Comparison of ENCODE assay signal across 8 cellular contexts in genomic region chr1:63592536-63593302, GRCh38. TPM values are rescaled to one million over a fixed set of nuclear protein-coding genes. Genes with fewer than 3 reads are reported as not detected.
DNase-seq lines count a peak whose midpoint lies in the region; ATAC-seq and TF ChIP-seq lines count a peak whose summit lies in the region.

No MANE protein-coding gene starts in this region.

- peaks cover 8% of the 10 kb centered on the region for H3K36me3 Mint-ChIP-seq in endodermal cell (ENCODE audit: low read depth)

- H3K4me1 ChIP-seq in OCI-LY7 (ENCODE audit: insufficient read depth, low read length, poor library complexity, severe bottlenecking) (peaks cover 11% of the 10 kb centered on the region), endodermal cell (ENCODE audit: control insufficient read depth, insufficient read depth, low read length) (peaks cover 8% of the 10 kb centered on the region)

- H3F3A ChIP-seq in neural cell (ENCODE audit: insufficient read depth, low read length, poor library complexity, severe bottlenecking): no peaks in the 10 kb centered on the region

- H3K9me2 ChIP-seq in OCI-LY7 (ENCODE audit: insufficient read depth, low read length): no peaks in the 10 kb centered on the region
- no peaks in the 10 kb centered on the region for H3K9me2 ChIP-seq in neural cell (ENCODE audit: insufficient read depth, low read length)

- H3K36me3 ChIP-seq in OCI-LY7 (ENCODE audit: insufficient read depth, low read length) (no peaks in the 10 kb centered on the region), endodermal cell (ENCODE audit: control insufficient read depth, insufficient read depth, low read length) (peaks cover 11% of the 10 kb centered on the region), neural cell (ENCODE audit: insufficient read depth, low read length) (no peaks in the 10 kb centered on the region)

- ATAC-seq in GM21723 (IDR thresholded peaks at IDR 0.05; ENCODE audit: unreplicated experiment) (no peak), HG03039 (IDR thresholded peaks at IDR 0.05; ENCODE audit: unreplicated experiment) (no peak)

- CTCF ChIA-PET in OCI-LY7 (lab: Charles Lee; ENCODE audit: unreplicated experiment): no interaction called here

- POLR2A ChIA-PET in OCI-LY7 (lab: Charles Lee): interaction anchor here (0.6 to 1.4 kb wide), 3 partner anchors 13 to 258 kb away, joined by 3 read pairs; no protein-coding TSS in a partner anchor

- BruUV-seq in OCI-LY7 (replicated peaks; lab: Mats Ljungman, UMichigan): no TSS peak

- H3K9ac ChIP-seq in endodermal cell (ENCODE audit: extremely low read depth, low read length, poor library complexity, severe bottlenecking) (peak overlapping the region; percentile 52), neural cell (ENCODE audit: low read length) (peak overlapping the region; percentile 62)

- WGBS in endodermal cell (ENCODE audit: insufficient coverage in 1 of 2, insufficient read length in 1 of 2), 2 experiments: 30 to 49% methylated on average over 12 to 18 of the region's 18 CpGs

- intact Hi-C loops in OCI-LY7 (cut with micrococcal nuclease; ENCODE audit: unreplicated experiment): loop anchor here (2.0 to 10.0 kb wide), 2 partner anchors 70 to 232 kb away; partner anchors contain the start of genes EFCAB7 and ITGB3BP

- H3K4me2 ChIP-seq in OCI-LY7 (ENCODE audit: low read length) (peak overlapping the region; percentile 88), neural cell (ENCODE audit: low read length) (peak overlapping the region; percentile 60)

- H3K27me3 ChIP-seq in endodermal cell (ENCODE audit: control insufficient read depth, insufficient read depth, low read length, poor library complexity, severe bottlenecking) (no peaks in the 10 kb centered on the region), neural cell (ENCODE audit: insufficient read depth, low read depth, low read length) (peaks cover 2% of the 10 kb centered on the region)

- peak overlapping the region; percentile 93 for H3K4me3 Mint-ChIP-seq in endodermal cell

- TF ChIP-seq RAD21 in neural cell (conservative IDR thresholded peaks at IDR 0.05): no peak

- H3K27ac Mint-ChIP-seq in endodermal cell: peak overlapping the region; percentile 95

- peak overlapping the region; percentile 94 for H3K4me3 ChIP-seq in OCI-LY7 (ENCODE audit: low read depth, low read length, poor library complexity, severe bottlenecking)
- H3K4me3 ChIP-seq in endodermal cell (ENCODE audit: low read length): peak overlapping the region; percentile 88
- H3K4me3 ChIP-seq in neural cell (ENCODE audit: low read length): peak overlapping the region; percentile 86

- DNase-seq in DMS153 treated with DMSO at 0.1 percent for 48 hours (lab: John Stamatoyannopoulos, UW; ENCODE audit: unreplicated experiment) (peak; percentile 10), DMS153 (lab: John Stamatoyannopoulos, UW) (no peak), OCI-LY7 (ENCODE audit: low spot score) (no peak), endodermal cell (no peak), NCI-H1930 (lab: John Stamatoyannopoulos, UW) (no peak)

- H2AFZ ChIP-seq in OCI-LY7 (ENCODE audit: low read length): peak overlapping the region; percentile 87
- peak overlapping the region; percentile 41 for H2AFZ ChIP-seq in neural cell (ENCODE audit: low read depth, low read length)

- no peaks in the 10 kb centered on the region for H4K20me1 ChIP-seq in OCI-LY7 (ENCODE audit: insufficient read depth, low read length)
- H4K20me1 ChIP-seq in neural cell (ENCODE audit: insufficient read depth): no peaks in the 10 kb centered on the region

- no peaks in the 10 kb centered on the region for H3K9me3 Mint-ChIP-seq in endodermal cell

- H3K79me2 ChIP-seq in OCI-LY7 (ENCODE audit: insufficient read depth, low read depth, low read length): peaks cover 10% of the 10 kb centered on the region; the same call in 1 of the 2 replicates
- no peaks in the 10 kb centered on the region for H3K79me2 ChIP-seq in neural cell (replicated peaks; ENCODE audit: insufficient read depth, low read length)

- peaks cover 49% of the 10 kb centered on the region for H3K4me1 Mint-ChIP-seq in endodermal cell

- TF ChIP-seq CTCF in OCI-LY7 (conservative IDR thresholded peaks at IDR 0.05; ENCODE audit: low read length) (no peak), endodermal cell (conservative IDR thresholded peaks at IDR 0.05) (no peak), neural cell (IDR thresholded peaks at IDR 0.05; ENCODE audit: poor library complexity, severe bottlenecking) (no peak)

- no peak for TF ChIP-seq EP300 in neural cell (conservative IDR thresholded peaks at IDR 0.05; ENCODE audit: poor library complexity, severe bottlenecking)

- H3K9me3 ChIP-seq in OCI-LY7 (ENCODE audit: low read length): no peaks in the 10 kb centered on the region
- no peaks in the 10 kb centered on the region for H3K9me3 ChIP-seq in endodermal cell (ENCODE audit: control insufficient read depth, low read length)
- no peaks in the 10 kb centered on the region for H3K9me3 ChIP-seq in neural cell (ENCODE audit: low read length)

- peak overlapping the region; percentile 76 for H3K27ac ChIP-seq in OCI-LY7 (ENCODE audit: low read depth, low read length, poor library complexity, severe bottlenecking)
- no peak overlapping the region for H3K27ac ChIP-seq in endodermal cell (ENCODE audit: low read depth, low read length)
- H3K27ac ChIP-seq in neural cell (ENCODE audit: low read length): no peak overlapping the region

- H3K27me3 Mint-ChIP-seq in endodermal cell (ENCODE audit: insufficient read depth): no peaks in the 10 kb centered on the region

TF ChIP-seq in neural cell, 6 proteins besides CTCF, POLR2A, EP300 and RAD21:
- no peak for TF ChIP-seq POLR2AphosphoS5 (IDR thresholded peaks at IDR 0.05)
- no peak for TF ChIP-seq EZH2 (IDR thresholded peaks at IDR 0.05; ENCODE audit: borderline replicate concordance, insufficient read depth, low read length, poor library complexity, severe bottlenecking)
- TF ChIP-seq MXI1 (conservative IDR thresholded peaks at IDR 0.05; ENCODE audit: poor library complexity, severe bottlenecking): no peak
- TF ChIP-seq REST (IDR thresholded peaks at IDR 0.05; ENCODE audit: borderline replicate concordance): no peak
- no peak for TF ChIP-seq SMC3 (conservative IDR thresholded peaks at IDR 0.05; ENCODE audit: poor library complexity)
- TF ChIP-seq TAF1 (IDR thresholded peaks at IDR 0.05; ENCODE audit: low read depth): no peak

RNA-seq across cellular contexts. Expression of gene PGM1, which starts 0.5 kb away (rescaled TPM):
- 39.2 and 43.2 TPM in 2 replicates for total RNA-seq in OCI-LY7 (2014; rRNA removed; shearing (Covaris generic))
- total RNA-seq in OCI-LY7 (2022): 45.4 and 56.9 TPM in 2 replicates
- total RNA-seq in endodermal cell: 100 to 1,000 TPM; 119 to 165 TPM
- 60.8 TPM for polyA plus RNA-seq in endodermal cell (2013, experiment 1 of 2)
- 52.3 TPM for polyA plus RNA-seq in endodermal cell (2013, experiment 2 of 2)
- polyA plus RNA-seq in neural cell: 2.9 and 3.4 TPM in 2 replicates
- 5.1 and 8.2 TPM in 2 replicates for polyA minus RNA-seq in neural cell
